In the genomic region with DNA sequence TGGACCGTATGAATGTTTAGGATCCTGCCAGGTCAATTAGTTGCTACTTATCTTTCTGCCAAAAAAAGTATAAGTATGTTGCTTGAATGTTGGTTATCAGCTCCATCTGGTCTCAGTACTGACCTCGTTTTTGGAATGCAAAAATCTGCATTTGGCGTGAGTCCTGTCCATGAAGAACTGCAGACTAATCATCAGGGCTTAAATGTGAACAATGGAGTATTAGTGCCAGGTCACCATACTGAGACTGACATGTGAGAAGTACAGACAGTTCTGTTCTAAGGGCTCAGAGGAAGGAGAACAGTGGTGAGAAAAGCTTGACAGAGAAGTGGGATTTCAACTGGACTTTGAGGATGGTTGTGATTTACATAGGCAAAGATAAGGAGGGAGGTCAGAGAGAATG, we compare ENCODE assay signal across 21 cellular contexts.
"Had no signal": no experiment of that assay in that cellular context is flagged by ENCODE, and none has a peak within 500 bp of the region (broad histone marks: within the 10 kb centered on the region; RNA-seq: fewer than 3 reads in every experiment).

No MANE protein-coding gene starts in this region.

- DNase-seq: activated B cell treated with CpG ODN at 0.5 μM for 24 hours; activated CD4-positive, alpha-beta memory T cell treated with anti-CD3 and anti-CD28 coated beads, Interleukin-2, amount 10 ng/mL, durations not matched to agents 7 days and 5 days; activated CD4-positive, alpha-beta T cell treated with anti-CD3 and anti-CD28 coated beads for 4 hours; activated gamma-delta T cell; activated naive CD4-positive, alpha-beta T cell treated with anti-CD3 and anti-CD28 coated beads, Interleukin-2, amount 50 U/mL, for 16 hours; activated naive CD8-positive, alpha-beta T cell treated with anti-CD3 and anti-CD28 coated beads, Interleukin-2, amount 50 U/mL, for 24 hours; activated T-cell treated with anti-CD3 and anti-CD28 coated beads for 4 hours; aorta; brain microvascular endothelial cell; esophagus squamous epithelium; gastrocnemius medialis; hypothalamus; occipital lobe; posterior cingulate gyrus; stimulated activated CD4-positive, alpha-beta T cell treated with anti-CD3 and anti-CD28 coated beads, Interleukin-4, amount 100 ng/mL, for 24 hours; stimulated activated naive CD4-positive, alpha-beta T cell treated with Interleukin-2 at 50 U/mL for 16 hours; T1000 had no signal

- H3K27ac Mint-ChIP-seq: activated B cell treated with CpG ODN at 0.5 μM for 24 hours; activated CD4-positive, alpha-beta memory T cell treated with anti-CD3 and anti-CD28 coated beads, Interleukin-2, amount 10 ng/mL, durations not matched to agents 7 days and 5 days; activated naive CD8-positive, alpha-beta T cell treated with anti-CD3 and anti-CD28 coated beads, Interleukin-2, amount 50 U/mL, for 24 hours; T-helper 1 cell treated with Interleukin-12 subunit alpha and Interleukin-12 subunit beta and Interleukin-4 antibody, amounts not matched to agents 30 μg/mL and 1 μg/mL, for 36 hours had no signal

- H3K27me3 ChIP-seq: brain microvascular endothelial cell, esophagus squamous epithelium, gastrocnemius medialis had no signal

- H3K4me3 Mint-ChIP-seq: activated B cell treated with CpG ODN at 0.5 μM for 24 hours; activated CD4-positive, alpha-beta memory T cell treated with anti-CD3 and anti-CD28 coated beads, Interleukin-2, amount 10 ng/mL, durations not matched to agents 7 days and 5 days; activated naive CD8-positive, alpha-beta T cell treated with anti-CD3 and anti-CD28 coated beads, Interleukin-2, amount 50 U/mL, for 24 hours; central memory CD8-positive, alpha-beta T cell; nephron; T-helper 1 cell treated with Interleukin-12 subunit alpha and Interleukin-12 subunit beta and Interleukin-4 antibody, amounts not matched to agents 30 μg/mL and 1 μg/mL, for 36 hours had no signal

- H3K9me3 ChIP-seq: gastrocnemius medialis had no signal

- H3K4me3 ChIP-seq: coronary artery, esophagus squamous epithelium, gastrocnemius medialis had no signal

- H3K27me3 Mint-ChIP-seq: activated naive CD8-positive, alpha-beta T cell treated with anti-CD3 and anti-CD28 coated beads, Interleukin-2, amount 50 U/mL, for 24 hours had no signal

- H3K27ac ChIP-seq: brain microvascular endothelial cell, coronary artery, esophagus squamous epithelium had no signal

- H3K36me3 ChIP-seq: brain microvascular endothelial cell, esophagus squamous epithelium, gastrocnemius medialis had no signal

- ATAC-seq: activated naive CD8-positive, alpha-beta T cell treated with anti-CD3 and anti-CD28 coated beads, Interleukin-2, amount 50 U/mL, for 24 hours had no signal

- H3K9me3 Mint-ChIP-seq: activated B cell treated with CpG ODN at 0.5 μM for 24 hours; activated CD4-positive, alpha-beta memory T cell treated with anti-CD3 and anti-CD28 coated beads, Interleukin-2, amount 10 ng/mL, durations not matched to agents 7 days and 5 days; central memory CD8-positive, alpha-beta T cell; T-helper 1 cell treated with Interleukin-12 subunit alpha and Interleukin-12 subunit beta and Interleukin-4 antibody, amounts not matched to agents 30 μg/mL and 1 μg/mL, for 36 hours had no signal

- H3K4me1 ChIP-seq: esophagus squamous epithelium had no signal

- H3K4me1 Mint-ChIP-seq: activated B cell treated with CpG ODN at 0.5 μM for 24 hours; activated CD4-positive, alpha-beta memory T cell treated with anti-CD3 and anti-CD28 coated beads, Interleukin-2, amount 10 ng/mL, durations not matched to agents 7 days and 5 days; activated naive CD8-positive, alpha-beta T cell treated with anti-CD3 and anti-CD28 coated beads, Interleukin-2, amount 50 U/mL, for 24 hours; central memory CD8-positive, alpha-beta T cell had no signal
